Comparison of ENCODE assay signal across 24 cellular contexts in genomic region chr11:70637186-70637800, GRCh38.
A peak's percentile ranks its signal among the peaks of the same experiment; 100 is the strongest.
DNase-seq lines count a peak whose midpoint lies in the region; ATAC-seq and TF ChIP-seq lines count a peak whose summit lies in the region.
"Had no signal": no experiment of that assay in that cellular context is flagged by ENCODE, and none has a peak within 500 bp of the region (broad histone marks: within the 10 kb centered on the region; RNA-seq: fewer than 3 reads in every experiment).

No MANE protein-coding gene starts in this region.

- CTCF ChIA-PET in MCF 10A (lab: Yijun Ruan, JAX): no interaction called here

- DNase-seq in NCI-H82 (lab: John Stamatoyannopoulos, UW) (peak; percentile 12), NCI-H82 treated with DMSO at 0.1 percent for 48 hours (lab: John Stamatoyannopoulos, UW; ENCODE audit: unreplicated experiment) (no peak), SJCRH30 (no peak), substantia nigra (lab: John Stamatoyannopoulos, UW) (no peak), GM19238 (ENCODE audit: insufficient read length, low spot score) (no peak), MCF 10A (ENCODE audit: unreplicated experiment) (no peak), left lobe of liver (ENCODE audit: low spot score) (no peak)
- DNase-seq: 8988T; Caco-2; CD4-positive, alpha-beta memory T cell; DMS 273 treated with DMSO at 0.1 percent for 48 hours; DND-41; Kasumi-1; MG63; NCI-H1048; NCI-H1436; NCI-H2029; NCI-H2227 treated with DMSO at 0.1 percent for 48 hours; NCI-H524; PC-3; Right ventricle myocardium superior had no signal

- H3K36me3 Mint-ChIP-seq in MCF 10A (ENCODE audit: insufficient read depth, unreplicated experiment): no peaks in the 10 kb centered on the region
- H3K36me3 Mint-ChIP-seq: CD4-positive, alpha-beta memory T cell had no signal

- no peak overlapping the region for H3K27ac Mint-ChIP-seq in MCF 10A (ENCODE audit: low read depth, unreplicated experiment)
- H3K27ac Mint-ChIP-seq: CD4-positive, alpha-beta memory T cell had no signal

- TF ChIP-seq CTCF in MCF 10A (IDR thresholded peaks at IDR 0.05; ENCODE audit: unreplicated experiment): no peak

- H3K4me1 Mint-ChIP-seq in MCF 10A (ENCODE audit: insufficient read depth, unreplicated experiment): no peaks in the 10 kb centered on the region
- H3K4me1 Mint-ChIP-seq: CD4-positive, alpha-beta memory T cell had no signal

- H3K9me3 Mint-ChIP-seq in MCF 10A (ENCODE audit: unreplicated experiment): peaks cover 16% of the 10 kb centered on the region
- H3K9me3 Mint-ChIP-seq: CD4-positive, alpha-beta memory T cell had no signal

- intact Hi-C loops in MCF 10A (cut with micrococcal nuclease): no loop called here

- ATAC-seq in left lobe of liver: no peak
- ATAC-seq: PC-3 had no signal

- no TSS peak for BruUV-seq in MCF 10A (replicated peaks; lab: Mats Ljungman, UMichigan)

- H3K4me3 ChIP-seq in SJCRH30: no peak overlapping the region
- H3K4me3 ChIP-seq: BLaER1 treated with 17β-estradiol and CSF1 and Interleukin-3, amounts not matched to agents 10 nM and 100 nM; MG63; SK-N-MC had no signal

- no peaks in the 10 kb centered on the region for H3K9me3 ChIP-seq in SJCRH30 (replicated peaks)
- H3K9me3 ChIP-seq: BLaER1 treated with 17β-estradiol and CSF1 and Interleukin-3, amounts not matched to agents 10 nM and 100 nM; Caco-2; MG63 had no signal

- H3K27me3 ChIP-seq in SJCRH30: peaks cover under 1% of the 10 kb centered on the region; the same call in 1 of the 2 replicates
- H3K27me3 ChIP-seq in layer of hippocampus (ENCODE audit: control insufficient read depth, insufficient read depth, low read length): no peaks in the 10 kb centered on the region
- H3K27me3 ChIP-seq: MG63 had no signal

- no peaks in the 10 kb centered on the region for H3K27me3 Mint-ChIP-seq in MCF 10A (ENCODE audit: insufficient read depth, unreplicated experiment)

- no peak overlapping the region for H3K4me3 Mint-ChIP-seq in MCF 10A (ENCODE audit: unreplicated experiment)
- H3K4me3 Mint-ChIP-seq: CD4-positive, alpha-beta memory T cell had no signal

- POLR2A ChIA-PET in MCF 10A (lab: Yijun Ruan, JAX): no interaction called here

- H3K27ac ChIP-seq in SJCRH30 (peak overlapping the region; percentile 34; the same call in 1 of the 2 replicates), layer of hippocampus (ENCODE audit: low read depth, low read length) (peak overlapping the region; percentile 24), substantia nigra (ENCODE audit: low read depth, low read length, poor library complexity, severe bottlenecking) (peak overlapping the region; percentile 40)
- H3K27ac ChIP-seq: BLaER1 treated with 17β-estradiol and CSF1 and Interleukin-3, amounts not matched to agents 10 nM and 100 nM; SK-N-MC had no signal

- no peaks in the 10 kb centered on the region for H3K36me3 ChIP-seq in SJCRH30
- H3K36me3 ChIP-seq: BLaER1 treated with 17β-estradiol and CSF1 and Interleukin-3, amounts not matched to agents 10 nM and 100 nM; MG63 had no signal

- no peaks in the 10 kb centered on the region; the same call in 1 of the 2 replicates for H3K4me1 ChIP-seq in SJCRH30
- H3K4me1 ChIP-seq: Caco-2 had no signal
